In genomic region chr19:58182577-58182988, GRCh38 we compare ENCODE assay signal across 8 cellular contexts. TPM values are rescaled to one million over a fixed set of nuclear protein-coding genes. Genes with fewer than 3 reads are reported as not detected.
DNase-seq lines count a peak whose midpoint lies in the region; ATAC-seq, FAIRE-seq and TF ChIP-seq lines count a peak whose summit lies in the region.

No MANE protein-coding gene starts in this region.

- H3K36me3 ChIP-seq in prostate gland = peaks cover 6 to 8% of the 10 kb centered on the region in 2 donors

- intact Hi-C loops in CD14-positive monocyte (cut with micrococcal nuclease) (loop anchor here (2.0 to 10.0 kb wide), 9 partner anchors 95 to 1778 kb away; partner anchors contain the start of genes ZNF606 (in 2 of the 2), ERVK3-1 (in 1 of the 2), TRAPPC2B (in 1 of the 2) and ZNF547 (in 1 of the 2)), activated B cell treated with CpG ODN at 0.5 μM for 24 hours (cut with micrococcal nuclease) (loop anchor here (1.0 to 2.0 kb wide), 7 partner anchors 46 to 942 kb away; partner anchors contain the start of genes ERVK3-1, ZNF211, ZNF544 and ZNF805), prostate gland (cut with DNase I) (no loop called here)

- peaks cover 6% of the 10 kb centered on the region for H3K9me3 ChIP-seq in prostate gland

- H3K27ac Mint-ChIP-seq in CD14-positive monocyte = peak overlapping the region; percentile 98 to 100 (median 99)
- peak overlapping the region; percentile 98 for H3K27ac Mint-ChIP-seq in activated B cell treated with CpG ODN at 0.5 μM for 24 hours

- H3K27me3 ChIP-seq in prostate gland (replicated peaks; ENCODE audit: insufficient read depth) = no peaks in the 10 kb centered on the region

- H3K4me1 ChIP-seq in prostate gland (replicated peaks) = no peaks in the 10 kb centered on the region

- peaks cover 1 to 5% (median 1%) of the 10 kb centered on the region in 3 donors for H3K27me3 Mint-ChIP-seq in CD14-positive monocyte (ENCODE audit: low read depth in 3 of 3)
- H3K27me3 Mint-ChIP-seq in activated B cell treated with CpG ODN at 0.5 μM for 24 hours = no peaks in the 10 kb centered on the region

- peaks cover 47 to 99% (median 96%) of the 10 kb centered on the region in 7 donors for H3K9me3 Mint-ChIP-seq in CD14-positive monocyte
- peaks cover 26% of the 10 kb centered on the region for H3K9me3 Mint-ChIP-seq in activated B cell treated with CpG ODN at 0.5 μM for 24 hours

- peak overlapping the region; percentile 83 to 91 for H3K4me3 Mint-ChIP-seq in CD14-positive monocyte
- peak overlapping the region; percentile 92 for H3K4me3 Mint-ChIP-seq in activated B cell treated with CpG ODN at 0.5 μM for 24 hours

- peak overlapping the region; percentile 87 for H3K4me3 ChIP-seq in epithelial cell of esophagus (ENCODE audit: low read length)
- peak overlapping the region; percentile 91 to 94 for H3K4me3 ChIP-seq in prostate gland

- peak; percentile 98 for DNase-seq in CD14-positive monocyte (ENCODE audit: low spot score)
- DNase-seq in activated B cell treated with CpG ODN at 0.5 μM for 24 hours = no peak
- DNase-seq in epithelial cell of esophagus (ENCODE audit: low read depth) = no peak
- no peak for DNase-seq in prostate gland (ENCODE audit: low spot score)
- DNase-seq in urothelium cell line (ENCODE audit: low spot score) = no peak

- peak; percentile 3 for ATAC-seq in HG03045 (IDR thresholded peaks at IDR 0.05; ENCODE audit: unreplicated experiment)
- ATAC-seq in activated B cell treated with CpG ODN at 0.5 μM for 24 hours (ENCODE audit: low read depth) = peak; percentile 76
- ATAC-seq in HG02588 (IDR thresholded peaks at IDR 0.05; ENCODE audit: unreplicated experiment) = no peak
- ATAC-seq in GM21528 (IDR thresholded peaks at IDR 0.05; ENCODE audit: low FRiP score, unreplicated experiment) = no peak

- FAIRE-seq in urothelium cell line (lab: Jason Lieb, UNC) = no peak

- TF ChIP-seq POLR2A in prostate gland (IDR thresholded peaks at IDR 0.05) = no peak

- TF ChIP-seq CTCF in CD14-positive monocyte (IDR thresholded peaks at IDR 0.05) (no peak), activated B cell treated with CpG ODN at 0.5 μM for 24 hours (IDR thresholded peaks at IDR 0.05) (no peak), epithelial cell of esophagus (IDR thresholded peaks at IDR 0.05; ENCODE audit: insufficient read depth, low read depth, low read length, missing control alignments) (no peak), prostate gland (IDR thresholded peaks at IDR 0.05) (no peak)

- CTCF ChIA-PET in activated B cell treated with CpG ODN at 0.5 μM for 24 hours (lab: Charles Lee) = interaction anchor here (0.5 to 1.5 kb wide), 4 partner anchors 27 to 1435 kb away, joined by 3 to 7 read pairs (median 4); partner anchors contain the start of gene ZBTB45

- H3K36me3 Mint-ChIP-seq in CD14-positive monocyte = peaks cover 25 to 46% of the 10 kb centered on the region in 2 donors
- H3K36me3 Mint-ChIP-seq in activated B cell treated with CpG ODN at 0.5 μM for 24 hours (ENCODE audit: low read depth) = peaks cover 63% of the 10 kb centered on the region

- WGBS in prostate gland = 4% methylated on average over 17 of the region's 17 CpGs

- H3K4me1 Mint-ChIP-seq in CD14-positive monocyte (peaks cover 14% of the 10 kb centered on the region), activated B cell treated with CpG ODN at 0.5 μM for 24 hours (peaks cover 24% of the 10 kb centered on the region)

- POLR2A ChIA-PET in activated B cell treated with CpG ODN at 0.5 μM for 24 hours (lab: Charles Lee) = interaction anchor here (0.6 to 2.6 kb wide), 29 partner anchors 11 to 1869 kb away, joined by 3 to 39 read pairs (median 5); partner anchors contain the start of genes CHMP2A, ERVK3-1, ZBTB45 and ZIK1

- H3K27ac ChIP-seq in prostate gland = peak overlapping the region; percentile 98 to 99

RNA-seq across cellular contexts. Expression of gene ZNF274, which starts 0.3 kb away (rescaled TPM):
- 1 to 10 TPM; 5.8 to 9.0 TPM for polyA plus RNA-seq in CD14-positive monocyte
- 47.2 and 50.3 TPM in 2 replicates for total RNA-seq in activated B cell treated with CpG ODN at 0.5 μM for 24 hours
- 10 to 100 TPM; 34.5 to 34.7 TPM for total RNA-seq in prostate gland

RNA-seq across cellular contexts. Expression of gene ZNF329, which starts 32.0 kb away (rescaled TPM):
- 1 to 10 TPM in 1 of 2 donors, under 1 TPM in 1; 0.56 to 1.2 TPM for polyA plus RNA-seq in CD14-positive monocyte
- total RNA-seq in activated B cell treated with CpG ODN at 0.5 μM for 24 hours = 9.7 and 10.8 TPM in 2 replicates
- 10 to 100 TPM; 14.7 to 18.4 TPM for total RNA-seq in prostate gland

RNA-seq across cellular contexts. Expression of gene ZNF544, which starts 46.1 kb away (rescaled TPM):
- polyA plus RNA-seq in CD14-positive monocyte = 1 to 10 TPM; 1.5 to 2.2 TPM
- 45.2 and 61.7 TPM in 2 replicates for total RNA-seq in activated B cell treated with CpG ODN at 0.5 μM for 24 hours
- 10 to 100 TPM; 56.9 to 87.4 TPM for total RNA-seq in prostate gland

Comparison
In these comparisons a context has a peak if more than half of its experiments do, and no peak if none do; other contexts are left out.
1. ATAC-seq: peak in HG03045 (single experiment) and activated B cell treated with CpG ODN at 0.5 μM for 24 hours (single experiment); none in HG02588 (single experiment) and GM21528 (single experiment).